ENCODE assay signal across 8 cellular contexts in genomic region chr6:119978274-119978889, GRCh38.
A peak's percentile ranks its signal among the peaks of the same experiment; 100 is the strongest.
DNase-seq lines count a peak whose midpoint lies in the region; ATAC-seq and TF ChIP-seq lines count a peak whose summit lies in the region.

No MANE protein-coding gene starts in this region.

- H3K36me3 Mint-ChIP-seq in memory B cell: no peaks in the 10 kb centered on the region

- no peaks in the 10 kb centered on the region for H3K27me3 ChIP-seq in adrenal gland

- ATAC-seq in HG03175 (IDR thresholded peaks at IDR 0.05; ENCODE audit: unreplicated experiment) (peak; percentile 68), memory B cell (ENCODE audit: low read depth) (peak; percentile 31)

- H3K27me3 Mint-ChIP-seq in memory B cell: no peaks in the 10 kb centered on the region

- TF ChIP-seq CTCF in adrenal gland (IDR thresholded peaks at IDR 0.05): peak; percentile 23 to 55 (median 36)

- H3K4me1 ChIP-seq in adrenal gland (replicated peaks in 1 of 2): no peaks in the 10 kb centered on the region

- no peak overlapping the region for H3K4me3 ChIP-seq in adrenal gland

- WGBS in adrenal gland, 4 donors: 85 to 98% (median 92%) methylated on average over 2 of the region's 2 CpGs

- no peaks in the 10 kb centered on the region for H3K4me1 Mint-ChIP-seq in memory B cell

- H3K4me3 Mint-ChIP-seq in memory B cell: no peak overlapping the region

- DNase-seq in SIG-M5 treated with dmso at 0.1 percent for 504 hours (lab: John Stamatoyannopoulos, UW; ENCODE audit: unreplicated experiment): peak; percentile 9
- no peak for DNase-seq in SIG-M5 (lab: John Stamatoyannopoulos, UW)
- DNase-seq in adrenal gland: peak in 4 of 7 donors; percentile 20 to 59 (median 29)
- no peak for DNase-seq in memory B cell (ENCODE audit: low spot score in 2 of 2)
- DNase-seq in middle frontal gyrus (ENCODE audit: extremely low spot score, low spot score): no peak
- no peak for DNase-seq in GF-D8 (lab: John Stamatoyannopoulos, UW)
- no peak for DNase-seq in anterior cingulate cortex (lab: John Stamatoyannopoulos, UW)

- no peaks in the 10 kb centered on the region for H3K36me3 ChIP-seq in adrenal gland (replicated peaks in 1 of 2)

- H3K9me3 Mint-ChIP-seq in memory B cell: no peaks in the 10 kb centered on the region

- H3K9me3 ChIP-seq in adrenal gland (replicated peaks in 1 of 3): no peaks in the 10 kb centered on the region

- intact Hi-C loops in adrenal gland (cut with DNase I): loop anchor here in 1 of 2 donors (10.0 kb wide), 1 partner anchor 834 kb away; no protein-coding TSS in a partner anchor

- TF ChIP-seq POLR2A in adrenal gland (IDR thresholded peaks at IDR 0.05): no peak

- H3K27ac Mint-ChIP-seq in memory B cell: no peak overlapping the region

- H3K27ac ChIP-seq in adrenal gland: no peak overlapping the region

Comparison
In these comparisons a context has a peak if more than half of its experiments do, and no peak if none do; other contexts are left out.
1. DNase-seq: peak in SIG-M5 treated with dmso at 0.1 percent for 504 hours (single experiment) and adrenal gland (4 of 7); none in SIG-M5 (single experiment), memory B cell (0 of 2), middle frontal gyrus (single experiment), GF-D8 (single experiment) and anterior cingulate cortex (0 of 58).